17 cellular contexts compared by ENCODE assay signal in the genomic region with DNA sequence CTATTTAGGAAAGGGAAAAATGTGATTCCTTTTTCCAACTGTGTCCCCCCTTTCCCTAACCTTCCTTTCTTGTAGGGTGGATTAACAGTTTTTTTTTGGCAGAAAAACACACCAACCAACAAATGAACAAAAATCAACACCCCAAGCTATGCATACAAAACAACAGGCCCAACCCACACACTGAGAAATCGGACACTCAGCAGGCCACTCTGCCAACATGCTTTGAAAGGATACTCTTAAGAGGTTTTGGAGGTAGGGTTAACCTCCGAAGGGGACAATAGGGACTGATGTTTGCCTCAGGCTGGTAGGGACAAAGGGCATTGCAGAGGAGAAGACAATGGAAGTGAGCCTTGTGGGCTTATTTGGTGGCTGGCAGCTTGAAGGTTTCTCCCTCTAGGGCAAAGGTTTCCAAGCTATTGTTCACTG.
"Had no signal": no experiment of that assay in that cellular context is flagged by ENCODE, and none has a peak within 500 bp of the region (broad histone marks: within the 10 kb centered on the region; RNA-seq: fewer than 3 reads in every experiment).

No MANE protein-coding gene starts in this region.

- H3K9me3 Mint-ChIP-seq: activated naive CD4-positive, alpha-beta T cell treated with anti-CD3 and anti-CD28 coated beads, Interleukin-2, amount 10 ng/mL, durations not matched to agents 7 days and 5 days; activated T-helper 2 cell treated with anti-CD3 and anti-CD28 coated beads, Interferon-gamma antibody, Interleukin-2, Interleukin-4, amounts not matched to agents 10 μg/mL and 5 μg/mL and 100 μg/mL, durations not matched to agents 14 hours and 24 hours and 36 hours had no signal

- DNase-seq: activated CD4-positive, alpha-beta T cell treated with anti-CD3 and anti-CD28 coated beads, Interleukin-2, amount 50 U/mL, for 1 hour; activated CD4-positive, CD25-positive, alpha-beta regulatory T cell; activated naive CD4-positive, alpha-beta T cell treated with anti-CD3 and anti-CD28 coated beads, Interleukin-2, amount 10 ng/mL, durations not matched to agents 7 days and 5 days; esophagus squamous epithelium; glutamatergic neuron; naive B cell; posterior cingulate gyrus; stimulated activated CD4-positive, alpha-beta T cell treated with anti-CD3 and anti-CD28 coated beads, Interleukin-4, amount 100 ng/mL, for 4 hours; stimulated activated naive CD8-positive, alpha-beta T cell treated with anti-CD3 and anti-CD28 coated beads, Interleukin-15, amount 100 ng/mL, for 72 hours; testis; upper lobe of right lung had no signal

- H3K36me3 ChIP-seq: cardiac muscle cell, neutrophil, upper lobe of right lung had no signal

- H3K27ac Mint-ChIP-seq: activated naive CD4-positive, alpha-beta T cell treated with anti-CD3 and anti-CD28 coated beads, Interleukin-2, amount 10 ng/mL, durations not matched to agents 7 days and 5 days; activated T-helper 2 cell treated with anti-CD3 and anti-CD28 coated beads, Interferon-gamma antibody, Interleukin-2, Interleukin-4, amounts not matched to agents 10 μg/mL and 5 μg/mL and 100 μg/mL, durations not matched to agents 14 hours and 24 hours and 36 hours had no signal

- H3K4me3 ChIP-seq: cardiac muscle cell, esophagus squamous epithelium, lung, skin epidermis, testis, upper lobe of right lung had no signal

- H3K4me1 ChIP-seq: esophagus squamous epithelium, testis, upper lobe of right lung had no signal

- ATAC-seq: stimulated activated naive CD8-positive, alpha-beta T cell treated with anti-CD3 and anti-CD28 coated beads, Interleukin-15, amount 100 ng/mL, for 72 hours; upper lobe of right lung had no signal

- H3K9me3 ChIP-seq: esophagus squamous epithelium, neutrophil, testis, upper lobe of right lung had no signal

- H3K4me1 Mint-ChIP-seq: naive B cell; stimulated activated naive CD8-positive, alpha-beta T cell treated with anti-CD3 and anti-CD28 coated beads, Interleukin-15, amount 100 ng/mL, for 72 hours had no signal

- FAIRE-seq: colon had no signal

- H3K27me3 ChIP-seq: cardiac muscle cell, neutrophil, testis, upper lobe of right lung had no signal

- H3K4me3 Mint-ChIP-seq: activated naive CD4-positive, alpha-beta T cell treated with anti-CD3 and anti-CD28 coated beads, Interleukin-2, amount 10 ng/mL, durations not matched to agents 7 days and 5 days; stimulated activated naive CD8-positive, alpha-beta T cell treated with anti-CD3 and anti-CD28 coated beads, Interleukin-15, amount 100 ng/mL, for 72 hours had no signal

- H3K27ac ChIP-seq: cardiac muscle cell, esophagus squamous epithelium, neutrophil, skin epidermis, testis, upper lobe of right lung had no signal
